ENCODE assay signal across 1 cellular context in genomic region chr14:30312214-30312613, GRCh38.
TF ChIP-seq lines count a peak whose summit lies in the region.

No MANE protein-coding gene starts in this region.

TF ChIP-seq in WTC11, 78 proteins besides CTCF, POLR2A, EP300 and RAD21 (continued from another document):
- TF ChIP-seq ZNF121 (CRISPR knock-in tag; IDR thresholded peaks at IDR 0.05) (no peak), ERG (CRISPR knock-in tag; IDR thresholded peaks at IDR 0.05) (no peak), ZNF232 (CRISPR knock-in tag; IDR thresholded peaks at IDR 0.05) (no peak), ZNF396 (CRISPR knock-in tag; IDR thresholded peaks at IDR 0.05; ENCODE audit: borderline replicate concordance) (no peak), KAT7 (CRISPR knock-in tag; IDR thresholded peaks at IDR 0.05; ENCODE audit: borderline replicate concordance) (no peak)
